ENCODE assay signal across 8 cellular contexts in genomic region chr2:60549250-60550150, GRCh38. TPM values are rescaled to one million over a fixed set of nuclear protein-coding genes. Genes with fewer than 3 reads are reported as not detected.
A peak's percentile ranks its signal among the peaks of the same experiment; 100 is the strongest.
DNase-seq lines count a peak whose midpoint lies in the region; ATAC-seq and TF ChIP-seq lines count a peak whose summit lies in the region.

No MANE protein-coding gene starts in this region.

- peak overlapping the region; percentile 57 for H3K4me3 ChIP-seq in A673 (ENCODE audit: low read depth, low read length, poor library complexity, severe bottlenecking)
- peak overlapping the region; percentile 74 for H3K4me3 ChIP-seq in GM08714 (ENCODE audit: low read length)
- H3K4me3 ChIP-seq in HL-60 (replicated peaks; ENCODE audit: insufficient read depth, low read length) = peak overlapping the region; percentile 74
- H3K4me3 ChIP-seq in rectal smooth muscle tissue (ENCODE audit: low read length) = peak overlapping the region; percentile 87

- TF ChIP-seq CTCF in A673 (conservative IDR thresholded peaks at IDR 0.05; ENCODE audit: low read depth, low read length) (no peak), HL-60 (IDR thresholded peaks at IDR 0.05; ENCODE audit: insufficient read depth, low read length) (no peak), glutamatergic neuron (IDR thresholded peaks at IDR 0.05; ENCODE audit: partially characterized antibody, unreplicated experiment) (no peak)

- H3K4me3 Mint-ChIP-seq in activated CD4-positive, alpha-beta memory T cell treated with anti-CD3 and anti-CD28 coated beads for 36 hours = peak overlapping the region; percentile 79
- peak overlapping the region; percentile 94 for H3K4me3 Mint-ChIP-seq in glutamatergic neuron (ENCODE audit: unreplicated experiment)

- CTCF ChIA-PET in A673 (lab: Charles Lee) = interaction anchor here (0.6 to 1.2 kb wide), 3 partner anchors 10 to 1524 kb away, joined by 3 to 8 read pairs (median 3); no protein-coding TSS in a partner anchor
- CTCF ChIA-PET in activated CD4-positive, alpha-beta memory T cell treated with anti-CD3 and anti-CD28 coated beads for 36 hours (lab: Charles Lee) = interaction anchor here (0.6 to 3.1 kb wide), 11 partner anchors 9 to 1524 kb away, joined by 3 to 22 read pairs (median 4); no protein-coding TSS in a partner anchor

- H3K27ac ChIP-seq in A673 (ENCODE audit: low read depth, low read length, poor library complexity, severe bottlenecking) (peak overlapping the region; percentile 29), HL-60 (replicated peaks) (peak overlapping the region; percentile 96), rectal smooth muscle tissue (ENCODE audit: low read depth, low read length) (peak overlapping the region; percentile 83)

- peaks cover 30% of the 10 kb centered on the region for H3K4me1 Mint-ChIP-seq in activated CD4-positive, alpha-beta memory T cell treated with anti-CD3 and anti-CD28 coated beads for 36 hours (ENCODE audit: low read depth)
- peaks cover 12% of the 10 kb centered on the region for H3K4me1 Mint-ChIP-seq in glutamatergic neuron (ENCODE audit: low read depth, unreplicated experiment)

- BruUV-seq in A673 (replicated peaks; lab: Mats Ljungman, UMichigan) = no TSS peak

- no peaks in the 10 kb centered on the region for H3K9me3 ChIP-seq in A673 (ENCODE audit: low read depth, low read length, poor library complexity, severe bottlenecking)

- peaks cover 22% of the 10 kb centered on the region for H3K4me1 ChIP-seq in A673 (ENCODE audit: insufficient read depth, low read length, poor library complexity, severe bottlenecking)
- peaks cover 26% of the 10 kb centered on the region for H3K4me1 ChIP-seq in rectal smooth muscle tissue (ENCODE audit: control insufficient read depth, insufficient read depth, low read length)

- ATAC-seq in HG03039 (IDR thresholded peaks at IDR 0.05; ENCODE audit: unreplicated experiment) = no peak

- H3K9me3 Mint-ChIP-seq in activated CD4-positive, alpha-beta memory T cell treated with anti-CD3 and anti-CD28 coated beads for 36 hours = no peaks in the 10 kb centered on the region
- peaks cover 13% of the 10 kb centered on the region for H3K9me3 Mint-ChIP-seq in glutamatergic neuron (ENCODE audit: unreplicated experiment)

- POLR2A ChIA-PET in A673 (lab: Charles Lee; ENCODE audit: low non-redundant PET) = no interaction called here
- POLR2A ChIA-PET in activated CD4-positive, alpha-beta memory T cell treated with anti-CD3 and anti-CD28 coated beads for 36 hours (lab: Charles Lee) = no interaction called here

- peak overlapping the region; percentile 12 for H3K9ac ChIP-seq in rectal smooth muscle tissue (ENCODE audit: low read length)

- H3K27me3 Mint-ChIP-seq in activated CD4-positive, alpha-beta memory T cell treated with anti-CD3 and anti-CD28 coated beads for 36 hours = peaks cover 66% of the 10 kb centered on the region
- H3K27me3 Mint-ChIP-seq in glutamatergic neuron (ENCODE audit: unreplicated experiment) = peaks cover 10% of the 10 kb centered on the region

- no peaks in the 10 kb centered on the region for H3K36me3 Mint-ChIP-seq in activated CD4-positive, alpha-beta memory T cell treated with anti-CD3 and anti-CD28 coated beads for 36 hours
- H3K36me3 Mint-ChIP-seq in glutamatergic neuron (ENCODE audit: unreplicated experiment) = peaks cover 4% of the 10 kb centered on the region

- H3K36me3 ChIP-seq in A673 (ENCODE audit: insufficient read depth, low read length, poor library complexity, severe bottlenecking) (no peaks in the 10 kb centered on the region), rectal smooth muscle tissue (ENCODE audit: control insufficient read depth, insufficient read depth, low read length) (no peaks in the 10 kb centered on the region)

- H3K27me3 ChIP-seq in A673 (replicated peaks; ENCODE audit: insufficient read depth, low read depth, low read length, poor library complexity) (peaks cover 98% of the 10 kb centered on the region), HL-60 (ENCODE audit: insufficient read depth, poor library complexity, severe bottlenecking) (no peaks in the 10 kb centered on the region), rectal smooth muscle tissue (ENCODE audit: control insufficient read depth, insufficient read depth, low read length) (no peaks in the 10 kb centered on the region)

- no peak overlapping the region for H3K27ac Mint-ChIP-seq in activated CD4-positive, alpha-beta memory T cell treated with anti-CD3 and anti-CD28 coated beads for 36 hours
- H3K27ac Mint-ChIP-seq in glutamatergic neuron (ENCODE audit: unreplicated experiment) = peak overlapping the region; percentile 91

- intact Hi-C loops in A673 (cut with micrococcal nuclease; ENCODE audit: unreplicated experiment) = loop anchor here (5.0 to 10.0 kb wide), 3 partner anchors 1247 to 1785 kb away; no protein-coding TSS in a partner anchor
- intact Hi-C loops in activated CD4-positive, alpha-beta memory T cell treated with anti-CD3 and anti-CD28 coated beads for 36 hours (cut with micrococcal nuclease) = loop anchor here (2.0 to 10.0 kb wide), 3 partner anchors 1249 to 1977 kb away; no protein-coding TSS in a partner anchor

- peak; percentile 29 for DNase-seq in A673 (ENCODE audit: low spot score)
- peak in 1 of 2 experiments; percentile 55 for DNase-seq in HL-60 (ENCODE audit: low read depth in 1 of 2, low spot score in 1 of 2)
- no peak for DNase-seq in activated CD4-positive, alpha-beta memory T cell treated with anti-CD3 and anti-CD28 coated beads for 36 hours
- peak; percentile 64 for DNase-seq in glutamatergic neuron
- DNase-seq in SW 1271 (lab: John Stamatoyannopoulos, UW) = no peak

RNA-seq across cellular contexts. Expression of gene BCL11A, which starts 4.0 kb away (rescaled TPM):
- total RNA-seq in A673 (2021) = 1.3 and 2.8 TPM in 2 replicates
- not detected for total RNA-seq in activated CD4-positive, alpha-beta memory T cell treated with anti-CD3 and anti-CD28 coated beads for 36 hours
- 29.1 TPM for total RNA-seq in glutamatergic neuron (ENCODE audit: unreplicated experiment)

Comparison
In these comparisons a context has a peak if more than half of its experiments do, and no peak if none do; other contexts are left out.
1. DNase-seq: peak in A673 (single experiment) and glutamatergic neuron (single experiment); none in activated CD4-positive, alpha-beta memory T cell treated with anti-CD3 and anti-CD28 coated beads for 36 hours (single experiment) and SW 1271 (0 of 2).
2. H3K27ac ChIP-seq: peak in every context shown above with its lines; median percentile 96 in HL-60; 83 in rectal smooth muscle tissue; 29 in A673.
3. Peak in every context shown above with its lines, with median percentiles within 50 percentile points of each other: H3K4me3 ChIP-seq.